ENCODE assay signal across 20 cellular contexts in the genomic region with DNA sequence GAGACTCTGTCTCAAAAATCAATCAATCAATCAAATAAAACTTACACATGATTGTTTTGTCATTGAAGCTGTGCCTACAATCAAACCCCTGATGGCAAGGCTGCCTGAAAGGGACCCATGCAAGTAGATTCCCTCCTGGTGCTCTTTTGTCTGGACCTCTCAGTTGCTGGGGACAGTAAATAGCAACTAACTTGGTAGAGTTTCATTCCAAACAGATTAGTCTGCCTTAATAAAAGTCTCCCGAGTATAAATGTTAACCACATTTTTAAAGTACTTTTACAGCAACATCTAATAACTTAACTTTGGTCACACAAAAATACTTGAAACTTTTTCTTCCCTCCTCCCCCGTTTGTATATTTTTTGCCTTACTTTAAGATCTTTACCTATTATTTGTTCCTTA.
DNase-seq lines count a peak whose midpoint lies in the region; TF ChIP-seq lines count a peak whose summit lies in the region.
"Had no signal": no experiment of that assay in that cellular context is flagged by ENCODE, and none has a peak within 500 bp of the region (broad histone marks: within the 10 kb centered on the region; RNA-seq: fewer than 3 reads in every experiment).

No MANE protein-coding gene starts in this region.

- H3K9me3 ChIP-seq in prostate gland, result no peaks in the 10 kb centered on the region

- H3K4me1 ChIP-seq in prostate gland (replicated peaks), result no peaks in the 10 kb centered on the region
- H3K4me1 ChIP-seq: SJSA1 had no signal

- 70% methylated on average over 2 of the region's 2 CpGs for WGBS in prostate gland

- no peaks in the 10 kb centered on the region for H3K36me3 ChIP-seq in prostate gland
- H3K36me3 ChIP-seq: SJSA1 had no signal

- H3K27ac ChIP-seq in prostate gland, result no peak overlapping the region
- H3K27ac ChIP-seq: HL-60, SJSA1 had no signal

- DNase-seq in EL (peak; percentile 58), M059J (ENCODE audit: low read depth) (peak; percentile 96), kidney tubule cell (ENCODE audit: low spot score) (peak; percentile 44), NCI-H1048 (lab: John Stamatoyannopoulos, UW) (no peak), NCI-H128 (lab: John Stamatoyannopoulos, UW; ENCODE audit: unreplicated experiment) (no peak), prostate gland (ENCODE audit: low spot score) (no peak), hypothalamus (lab: John Stamatoyannopoulos, UW) (no peak)
- DNase-seq: ACHN; H7; KBM-7; NCI-H1105 treated with DMSO at 0.1 percent for 48 hours; NCI-H1694; NCI-H2081; NCI-H2171; NCI-H345; NCI-H524; NCI-H774; NK-92 treated with Interleukin-12 subunit alpha and Interleukin-12 subunit beta, amount 100 ng/mL, for 24 hours had no signal

- H3K27me3 ChIP-seq in prostate gland (replicated peaks; ENCODE audit: insufficient read depth), result no peaks in the 10 kb centered on the region
- H3K27me3 ChIP-seq: SJSA1 had no signal

- no peak for TF ChIP-seq POLR2A in prostate gland (IDR thresholded peaks at IDR 0.05)

- no peak overlapping the region for H3K4me3 ChIP-seq in prostate gland
- H3K4me3 ChIP-seq: SJSA1 had no signal

- intact Hi-C loops in prostate gland (cut with DNase I), result no loop called here

- TF ChIP-seq CTCF in prostate gland (IDR thresholded peaks at IDR 0.05), result no peak

Comparison
In these comparisons a context has a peak if more than half of its experiments do, and no peak if none do; other contexts are left out.
1. DNase-seq: peak in EL (single experiment), M059J (single experiment) and kidney tubule cell (single experiment); none in NCI-H1048 (single experiment), NCI-H128 (single experiment), prostate gland (single experiment) and hypothalamus (0 of 51).